ENCODE assay signal across 1 cellular context in the genomic region with DNA sequence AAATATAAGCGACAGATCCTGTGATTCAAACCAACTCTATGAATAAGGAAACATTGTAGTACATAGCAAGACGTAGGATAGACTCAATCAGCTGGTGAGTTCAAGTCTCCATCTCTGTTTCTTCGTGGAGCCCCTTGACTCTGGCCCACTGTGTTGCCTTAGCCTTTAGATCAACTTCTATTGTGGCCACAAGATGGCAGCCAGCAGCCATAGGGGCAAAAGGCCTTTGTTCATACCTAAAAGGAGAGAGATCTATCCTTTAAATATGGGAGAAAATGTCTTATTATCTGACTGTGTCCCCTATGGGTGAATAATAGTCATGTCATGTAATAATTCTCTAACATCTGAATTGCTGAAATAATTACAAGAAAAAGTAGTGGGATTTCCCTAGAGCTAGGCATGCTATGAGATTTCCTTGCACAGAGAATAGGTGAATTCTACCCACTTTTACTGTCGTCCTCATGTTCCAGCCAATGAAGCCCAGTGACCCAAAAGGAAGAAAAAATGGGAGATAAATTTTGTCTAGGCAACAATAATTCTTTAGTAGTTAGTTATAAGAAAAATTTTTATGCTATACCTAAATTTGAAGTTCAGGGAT.
TF ChIP-seq lines count a peak whose summit lies in the region.

No MANE protein-coding gene starts in this region.

TF ChIP-seq in GM23338, 12 proteins besides CTCF, POLR2A, EP300 and RAD21 (continued from another document):
- TF ChIP-seq, protein P1, sequence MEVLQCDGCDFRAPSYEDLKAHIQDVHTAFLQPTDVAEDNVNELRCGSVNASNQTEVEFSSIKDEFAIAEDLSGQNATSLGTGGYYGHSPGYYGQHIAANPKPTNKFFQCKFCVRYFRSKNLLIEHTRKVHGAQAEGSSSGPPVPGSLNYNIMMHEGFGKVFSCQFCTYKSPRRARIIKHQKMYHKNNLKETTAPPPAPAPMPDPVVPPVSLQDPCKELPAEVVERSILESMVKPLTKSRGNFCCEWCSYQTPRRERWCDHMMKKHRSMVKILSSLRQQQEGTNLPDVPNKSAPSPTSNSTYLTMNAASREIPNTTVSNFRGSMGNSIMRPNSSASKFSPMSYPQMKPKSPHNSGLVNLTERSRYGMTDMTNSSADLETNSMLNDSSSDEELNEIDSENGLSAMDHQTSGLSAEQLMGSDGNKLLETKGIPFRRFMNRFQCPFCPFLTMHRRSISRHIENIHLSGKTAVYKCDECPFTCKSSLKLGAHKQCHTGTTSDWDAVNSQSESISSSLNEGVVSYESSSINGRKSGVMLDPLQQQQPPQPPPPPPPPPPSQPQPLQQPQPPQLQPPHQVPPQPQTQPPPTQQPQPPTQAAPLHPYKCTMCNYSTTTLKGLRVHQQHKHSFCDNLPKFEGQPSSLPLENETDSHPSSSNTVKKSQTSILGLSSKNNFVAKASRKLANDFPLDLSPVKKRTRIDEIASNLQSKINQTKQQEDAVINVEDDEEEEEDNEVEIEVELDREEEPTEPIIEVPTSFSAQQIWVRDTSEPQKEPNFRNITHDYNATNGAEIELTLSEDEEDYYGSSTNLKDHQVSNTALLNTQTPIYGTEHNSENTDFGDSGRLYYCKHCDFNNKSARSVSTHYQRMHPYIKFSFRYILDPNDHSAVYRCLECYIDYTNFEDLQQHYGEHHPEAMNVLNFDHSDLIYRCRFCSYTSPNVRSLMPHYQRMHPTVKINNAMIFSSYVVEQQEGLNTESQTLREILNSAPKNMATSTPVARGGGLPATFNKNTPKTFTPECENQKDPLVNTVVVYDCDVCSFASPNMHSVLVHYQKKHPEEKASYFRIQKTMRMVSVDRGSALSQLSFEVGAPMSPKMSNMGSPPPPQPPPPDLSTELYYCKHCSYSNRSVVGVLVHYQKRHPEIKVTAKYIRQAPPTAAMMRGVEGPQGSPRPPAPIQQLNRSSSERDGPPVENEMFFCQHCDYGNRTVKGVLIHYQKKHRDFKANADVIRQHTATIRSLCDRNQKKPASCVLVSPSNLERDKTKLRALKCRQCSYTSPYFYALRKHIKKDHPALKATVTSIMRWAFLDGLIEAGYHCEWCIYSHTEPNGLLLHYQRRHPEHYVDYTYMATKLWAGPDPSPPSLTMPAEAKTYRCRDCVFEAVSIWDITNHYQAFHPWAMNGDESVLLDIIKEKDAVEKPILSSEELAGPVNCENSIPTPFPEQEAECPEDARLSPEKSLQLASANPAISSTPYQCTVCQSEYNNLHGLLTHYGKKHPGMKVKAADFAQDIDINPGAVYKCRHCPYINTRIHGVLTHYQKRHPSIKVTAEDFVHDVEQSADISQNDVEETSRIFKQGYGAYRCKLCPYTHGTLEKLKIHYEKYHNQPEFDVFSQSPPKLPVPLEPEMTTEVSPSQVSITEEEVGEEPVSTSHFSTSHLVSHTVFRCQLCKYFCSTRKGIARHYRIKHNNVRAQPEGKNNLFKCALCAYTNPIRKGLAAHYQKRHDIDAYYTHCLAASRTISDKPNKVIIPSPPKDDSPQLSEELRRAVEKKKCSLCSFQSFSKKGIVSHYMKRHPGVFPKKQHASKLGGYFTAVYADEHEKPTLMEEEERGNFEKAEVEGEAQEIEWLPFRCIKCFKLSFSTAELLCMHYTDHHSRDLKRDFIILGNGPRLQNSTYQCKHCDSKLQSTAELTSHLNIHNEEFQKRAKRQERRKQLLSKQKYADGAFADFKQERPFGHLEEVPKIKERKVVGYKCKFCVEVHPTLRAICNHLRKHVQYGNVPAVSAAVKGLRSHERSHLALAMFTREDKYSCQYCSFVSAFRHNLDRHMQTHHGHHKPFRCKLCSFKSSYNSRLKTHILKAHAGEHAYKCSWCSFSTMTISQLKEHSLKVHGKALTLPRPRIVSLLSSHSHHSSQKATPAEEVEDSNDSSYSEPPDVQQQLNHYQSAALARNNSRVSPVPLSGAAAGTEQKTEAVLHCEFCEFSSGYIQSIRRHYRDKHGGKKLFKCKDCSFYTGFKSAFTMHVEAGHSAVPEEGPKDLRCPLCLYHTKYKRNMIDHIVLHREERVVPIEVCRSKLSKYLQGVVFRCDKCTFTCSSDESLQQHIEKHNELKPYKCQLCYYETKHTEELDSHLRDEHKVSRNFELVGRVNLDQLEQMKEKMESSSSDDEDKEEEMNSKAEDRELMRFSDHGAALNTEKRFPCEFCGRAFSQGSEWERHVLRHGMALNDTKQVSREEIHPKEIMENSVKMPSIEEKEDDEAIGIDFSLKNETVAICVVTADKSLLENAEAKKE (CRISPR knock-in tag; IDR thresholded peaks at IDR 0.05), result no peak
- TF ChIP-seq STAT1 (IDR thresholded peaks at IDR 0.05; ENCODE audit: unreplicated experiment), result no peak
- TF ChIP-seq ZNF114 (CRISPR knock-in tag; IDR thresholded peaks at IDR 0.05), result no peak
- no peak for TF ChIP-seq NANOG (IDR thresholded peaks at IDR 0.05; ENCODE audit: borderline replicate concordance)
- no peak for TF ChIP-seq EZH2 (IDR thresholded peaks at IDR 0.05; ENCODE audit: low read depth, unreplicated experiment)
- TF ChIP-seq CREB1 (CRISPR knock-in tag; IDR thresholded peaks at IDR 0.05; ENCODE audit: low read depth), result no peak
- TF ChIP-seq, protein P2, sequence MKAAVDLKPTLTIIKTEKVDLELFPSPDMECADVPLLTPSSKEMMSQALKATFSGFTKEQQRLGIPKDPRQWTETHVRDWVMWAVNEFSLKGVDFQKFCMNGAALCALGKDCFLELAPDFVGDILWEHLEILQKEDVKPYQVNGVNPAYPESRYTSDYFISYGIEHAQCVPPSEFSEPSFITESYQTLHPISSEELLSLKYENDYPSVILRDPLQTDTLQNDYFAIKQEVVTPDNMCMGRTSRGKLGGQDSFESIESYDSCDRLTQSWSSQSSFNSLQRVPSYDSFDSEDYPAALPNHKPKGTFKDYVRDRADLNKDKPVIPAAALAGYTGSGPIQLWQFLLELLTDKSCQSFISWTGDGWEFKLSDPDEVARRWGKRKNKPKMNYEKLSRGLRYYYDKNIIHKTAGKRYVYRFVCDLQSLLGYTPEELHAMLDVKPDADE (IDR thresholded peaks at IDR 0.05), result no peak
TF ChIP-seq in GM23338: peak in this region for 0.
